Comparison of ENCODE assay signal across 9 cellular contexts in the genomic region with DNA sequence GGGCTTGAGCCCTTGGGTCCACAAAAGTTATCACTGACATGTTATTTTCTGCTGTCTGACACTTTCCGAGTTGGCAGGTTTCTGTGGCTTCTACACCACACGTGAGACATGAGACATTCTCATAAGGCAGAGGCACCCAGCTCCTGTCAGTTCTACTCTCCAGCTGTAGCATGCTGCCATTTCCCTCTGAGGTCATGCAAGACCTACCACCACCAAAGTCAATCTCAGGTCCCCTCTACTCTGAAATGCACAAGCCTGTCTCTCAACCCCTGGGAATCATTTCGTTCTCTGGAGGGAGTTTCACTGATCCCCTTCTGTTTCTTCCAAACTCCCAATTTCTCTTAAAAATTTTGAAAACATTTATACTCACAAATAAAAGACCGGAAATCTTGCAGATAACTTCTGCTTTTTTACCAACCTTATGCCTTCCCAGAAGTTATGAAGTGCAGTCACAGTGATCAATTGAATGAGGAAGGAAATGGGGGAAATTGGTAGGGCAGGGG. TPM values are rescaled to one million over a fixed set of nuclear protein-coding genes. Genes with fewer than 3 reads are reported as not detected.
DNase-seq lines count a peak whose midpoint lies in the region; ATAC-seq and TF ChIP-seq lines count a peak whose summit lies in the region.
"Had no signal": no experiment of that assay in that cellular context is flagged by ENCODE, and none has a peak within 500 bp of the region (broad histone marks: within the 10 kb centered on the region; RNA-seq: fewer than 3 reads in every experiment).

No MANE protein-coding gene starts in this region.

- no CpG with 5 or more reads among the region's 4 CpGs for WGBS in mesendoderm (ENCODE audit: extremely low coverage, insufficient coverage, low lambda C conversion rate)

- H3K4ac ChIP-seq in mesendoderm (ENCODE audit: low read depth, low read length), result no peak overlapping the region

- no peak overlapping the region for H3K9ac ChIP-seq in mesendoderm (ENCODE audit: low read length)

- H3K79me2 ChIP-seq in mesendoderm (ENCODE audit: control insufficient read depth, insufficient read depth, low read length), result no peaks in the 10 kb centered on the region

- peaks cover 8% of the 10 kb centered on the region for H3K9me3 Mint-ChIP-seq in T-helper 1 cell treated with Interleukin-12 subunit alpha and Interleukin-12 subunit beta and Interleukin-4 antibody, amounts not matched to agents 30 μg/mL and 1 μg/mL, for 36 hours
- H3K9me3 Mint-ChIP-seq in glutamatergic neuron (ENCODE audit: unreplicated experiment), result no peaks in the 10 kb centered on the region

- H3K4me3 ChIP-seq in mesendoderm (ENCODE audit: low read length), result no peak overlapping the region

- peaks cover 24% of the 10 kb centered on the region for H3K4me1 Mint-ChIP-seq in T-helper 1 cell treated with Interleukin-12 subunit alpha and Interleukin-12 subunit beta and Interleukin-4 antibody, amounts not matched to agents 30 μg/mL and 1 μg/mL, for 36 hours (ENCODE audit: low read depth)
- H3K4me1 Mint-ChIP-seq in glutamatergic neuron (ENCODE audit: low read depth, unreplicated experiment), result no peaks in the 10 kb centered on the region

- H3K79me1 ChIP-seq in mesendoderm (ENCODE audit: low read length), result no peaks in the 10 kb centered on the region

- H3K36me3 ChIP-seq in mesendoderm (ENCODE audit: control insufficient read depth, insufficient read depth, low read length), result no peaks in the 10 kb centered on the region

- no peak overlapping the region for H3K56ac ChIP-seq in mesendoderm (ENCODE audit: low read length)

- H3K27me3 Mint-ChIP-seq in T-helper 1 cell treated with Interleukin-12 subunit alpha and Interleukin-12 subunit beta and Interleukin-4 antibody, amounts not matched to agents 30 μg/mL and 1 μg/mL, for 36 hours (ENCODE audit: low read depth), result peaks cover 20% of the 10 kb centered on the region
- H3K27me3 Mint-ChIP-seq in glutamatergic neuron (ENCODE audit: unreplicated experiment), result peaks cover 2% of the 10 kb centered on the region

- H3K27me3 ChIP-seq in mesendoderm (ENCODE audit: insufficient read depth, low read length, poor library complexity), result no peaks in the 10 kb centered on the region

- H3K23ac ChIP-seq in mesendoderm (ENCODE audit: low read length), result no peak overlapping the region

- H3K27ac ChIP-seq in mesendoderm (ENCODE audit: low read depth, low read length), result no peak overlapping the region

- DNase-seq in activated CD4-positive, CD25-positive, alpha-beta regulatory T cell treated with anti-CD3 and anti-CD28 coated beads, Interleukin-2, amount 50 U/mL, for 72 hours, result no peak
- DNase-seq in stimulated activated CD8-positive, alpha-beta memory T cell treated with anti-CD3 and anti-CD28 coated beads, Interleukin-7, amount 100 ng/mL, for 48 hours (ENCODE audit: extremely low read depth in 1 of 2, low read depth in 1 of 2), result peak; percentile 19 to 50
- no peak for DNase-seq in mesendoderm
- DNase-seq in glutamatergic neuron, result no peak
- DNase-seq in NCI-H2029 treated with DMSO at 0.1 percent for 48 hours (lab: John Stamatoyannopoulos, UW), result no peak

- no peaks in the 10 kb centered on the region for H3K4me1 ChIP-seq in mesendoderm (ENCODE audit: control insufficient read depth, low read depth, low read length)

- no peak for TF ChIP-seq CTCF in glutamatergic neuron (IDR thresholded peaks at IDR 0.05; ENCODE audit: partially characterized antibody, unreplicated experiment)

- no peak overlapping the region for H2BK5ac ChIP-seq in mesendoderm (ENCODE audit: low read length)

- no peak overlapping the region for H3K4me3 Mint-ChIP-seq in T-helper 1 cell treated with Interleukin-12 subunit alpha and Interleukin-12 subunit beta and Interleukin-4 antibody, amounts not matched to agents 30 μg/mL and 1 μg/mL, for 36 hours
- H3K4me3 Mint-ChIP-seq in glutamatergic neuron (ENCODE audit: unreplicated experiment), result no peak overlapping the region

- no peak overlapping the region for H4K8ac ChIP-seq in mesendoderm (ENCODE audit: low read depth, low read length)

- H3K36me3 Mint-ChIP-seq in T-helper 1 cell treated with Interleukin-12 subunit alpha and Interleukin-12 subunit beta and Interleukin-4 antibody, amounts not matched to agents 30 μg/mL and 1 μg/mL, for 36 hours (ENCODE audit: low read depth), result peaks cover 2% of the 10 kb centered on the region
- H3K36me3 Mint-ChIP-seq in glutamatergic neuron (ENCODE audit: unreplicated experiment), result peaks cover 5% of the 10 kb centered on the region

- H3K18ac ChIP-seq in mesendoderm (ENCODE audit: low read length), result no peak overlapping the region

- H3K4me2 ChIP-seq in mesendoderm (ENCODE audit: low read length), result no peak overlapping the region

- ATAC-seq in activated CD4-positive, CD25-positive, alpha-beta regulatory T cell treated with anti-CD3 and anti-CD28 coated beads, Interleukin-2, amount 50 U/mL, for 24 hours, result peak; percentile 68
- ATAC-seq in HG03025 (IDR thresholded peaks at IDR 0.05; ENCODE audit: low FRiP score, unreplicated experiment), result peak; percentile 88

- H4K5ac ChIP-seq in mesendoderm (ENCODE audit: low read length), result no peak overlapping the region

- no peak overlapping the region for H2BK120ac ChIP-seq in mesendoderm (ENCODE audit: low read depth, low read length)

- H2AK5ac ChIP-seq in mesendoderm (ENCODE audit: low read length), result no peak overlapping the region

- no peak overlapping the region for H2BK15ac ChIP-seq in mesendoderm (replicated peaks; ENCODE audit: low read depth)

- peak overlapping the region; percentile 1 for H3K27ac Mint-ChIP-seq in T-helper 1 cell treated with Interleukin-12 subunit alpha and Interleukin-12 subunit beta and Interleukin-4 antibody, amounts not matched to agents 30 μg/mL and 1 μg/mL, for 36 hours
- H3K27ac Mint-ChIP-seq in glutamatergic neuron (ENCODE audit: unreplicated experiment), result no peak overlapping the region

RNA-seq across cellular contexts. Expression of gene CR2, which starts 39.5 kb away (rescaled TPM):
- polyA plus RNA-seq in mesendoderm (2013, experiment 1 of 2), result 0.51 TPM
- polyA plus RNA-seq in mesendoderm (2013, experiment 2 of 2), result 0.57 TPM
- total RNA-seq in glutamatergic neuron (ENCODE audit: unreplicated experiment), result not detected
- total RNA-seq: A172 had no signal

Comparison
In these comparisons a context has a peak if more than half of its experiments do, and no peak if none do; other contexts are left out.
1. DNase-seq: peak in stimulated activated CD8-positive, alpha-beta memory T cell treated with anti-CD3 and anti-CD28 coated beads, Interleukin-7, amount 100 ng/mL, for 48 hours (2 of 2); none in activated CD4-positive, CD25-positive, alpha-beta regulatory T cell treated with anti-CD3 and anti-CD28 coated beads, Interleukin-2, amount 50 U/mL, for 72 hours (single experiment), mesendoderm (single experiment), glutamatergic neuron (single experiment) and NCI-H2029 treated with DMSO at 0.1 percent for 48 hours (single experiment).